Comparison of ENCODE assay signal across 24 cellular contexts in genomic region chr19:33191501-33191900, GRCh38. TPM values are rescaled to one million over a fixed set of nuclear protein-coding genes. Genes with fewer than 3 reads are reported as not detected.
DNase-seq lines count a peak whose midpoint lies in the region; ATAC-seq and TF ChIP-seq lines count a peak whose summit lies in the region.
"Had no signal": no experiment of that assay in that cellular context is flagged by ENCODE, and none has a peak within 500 bp of the region (broad histone marks: within the 10 kb centered on the region; RNA-seq: fewer than 3 reads in every experiment).

No MANE protein-coding gene starts in this region.

- peaks cover 33 to 39% of the 10 kb centered on the region in 2 donors for H3K27me3 Mint-ChIP-seq in natural killer cell (ENCODE audit: low read depth in 2 of 2)

- no peak for TF ChIP-seq EP300 in sigmoid colon (IDR thresholded peaks at IDR 0.05)

- no peak overlapping the region for H3K27ac Mint-ChIP-seq in natural killer cell
- H3K27ac Mint-ChIP-seq: CD8-positive, alpha-beta memory T cell had no signal

- H3K9me3 ChIP-seq in sigmoid colon: no peaks in the 10 kb centered on the region

- peaks cover 0 to 20% (median 13%) of the 10 kb centered on the region in 4 donors for H3K4me1 ChIP-seq in sigmoid colon

- DNase-seq in cardiac septum (ENCODE audit: low spot score) (peak; percentile 68), left cardiac atrium (no peak), islet precursor cell (peak; percentile 49), sigmoid colon (peak; percentile 46), NCI-H1417 treated with DMSO at 0.1 percent for 48 hours (lab: John Stamatoyannopoulos, UW) (no peak), natural killer cell (no peak), NCI-H345 treated with DMSO at 0.1 percent for 48 hours (lab: John Stamatoyannopoulos, UW; ENCODE audit: unreplicated experiment) (no peak)
- DNase-seq: 8988T; AML-193; C1 segment of cervical spinal cord; Calu3; CD8-positive, alpha-beta memory T cell; MM.1S; NCI-H1048; NCI-H1436 treated with DMSO at 0.1 percent for 48 hours; NCI-H2029; NCI-H2227 treated with DMSO at 0.1 percent for 48 hours; NCI-H510A treated with DMSO at 0.1 percent for 48 hours; SIG-M5 had no signal

- H3K9me3 Mint-ChIP-seq in natural killer cell: no peaks in the 10 kb centered on the region
- H3K9me3 Mint-ChIP-seq: CD8-positive, alpha-beta memory T cell had no signal

- intact Hi-C loops in cardiac septum (cut with DNase I): no loop called here
- intact Hi-C loops in left cardiac atrium (cut with DNase I): no loop called here
- intact Hi-C loops in sigmoid colon (cut with DNase I): no loop called here
- intact Hi-C loops in natural killer cell (cut with micrococcal nuclease): no loop called here

- 93% methylated on average over 6 of the region's 6 CpGs for WGBS in sigmoid colon, 2 donors

- H3K27me3 ChIP-seq in sigmoid colon: no peaks in the 10 kb centered on the region

- H3K4me1 Mint-ChIP-seq in natural killer cell: peaks cover 5% of the 10 kb centered on the region in 2 donors

- no peak for ATAC-seq in left cardiac atrium
- no peak for ATAC-seq in natural killer cell
- ATAC-seq in HG03039 (IDR thresholded peaks at IDR 0.05; ENCODE audit: unreplicated experiment): no peak
- ATAC-seq: SK-N-SH treated with all-trans-retinoic acid at 6 μM for 48 hours had no signal

- H3K4me3 Mint-ChIP-seq in natural killer cell: no peak overlapping the region
- H3K4me3 Mint-ChIP-seq: CD8-positive, alpha-beta memory T cell had no signal

- TF ChIP-seq CTCF in sigmoid colon (IDR thresholded peaks at IDR 0.05) (no peak), natural killer cell (IDR thresholded peaks at IDR 0.05) (no peak)

- no peaks in the 10 kb centered on the region for H3K36me3 ChIP-seq in sigmoid colon

- H3K4me3 ChIP-seq in sigmoid colon: no peak overlapping the region

- no peaks in the 10 kb centered on the region for H3K36me3 Mint-ChIP-seq in natural killer cell
- H3K36me3 Mint-ChIP-seq: CD8-positive, alpha-beta memory T cell had no signal

- no peak for TF ChIP-seq POLR2A in sigmoid colon (IDR thresholded peaks at IDR 0.05)

- H3K27ac ChIP-seq in sigmoid colon: no peak overlapping the region
- H3K27ac ChIP-seq: RWPE1 had no signal

RNA-seq across cellular contexts. Expression of gene LRP3, which starts 2.6 kb away (rescaled TPM):
- 22.4 TPM for total RNA-seq in cardiac septum
- 10 to 100 TPM; 16.2 to 22.1 TPM for total RNA-seq in left cardiac atrium
- 10 to 100 TPM; 17.1 to 31.5 (median 21.8) TPM for total RNA-seq in sigmoid colon
- 10 to 100 TPM in 1 of 3 donors, 1 to 10 TPM in 2; 3.9 to 10.3 (median 9.6) TPM for polyA plus RNA-seq in sigmoid colon
- under 1 TPM in 2 of 3 donors, not detected in 1; 0.33 to 0.38 TPM for total RNA-seq in natural killer cell
- polyA plus RNA-seq: CD8-positive, alpha-beta memory T cell had no signal

RNA-seq across cellular contexts. Expression of gene SLC7A10, which starts 34.1 kb away (rescaled TPM):
- total RNA-seq in cardiac septum (not detected), left cardiac atrium (1 to 10 TPM in 1 of 2 donors, under 1 TPM in 1; 0.58 to 4.0 TPM), sigmoid colon (1 to 10 TPM in 1 of 4 donors, under 1 TPM in 1, not detected in 2; 0.27 to 1.1 TPM), natural killer cell (not detected)
- 1 to 10 TPM in 1 of 3 donors, not detected in 2; 1.4 TPM for polyA plus RNA-seq in sigmoid colon
- total RNA-seq: Calu3; CD8-positive, alpha-beta memory T cell; Daoy had no signal
- polyA plus RNA-seq: CD8-positive, alpha-beta memory T cell had no signal

RNA-seq across cellular contexts. Expression of gene WDR88, which starts 59.6 kb away (rescaled TPM):
- not detected for total RNA-seq in cardiac septum
- total RNA-seq in left cardiac atrium: not detected
- not detected for total RNA-seq in sigmoid colon
- polyA plus RNA-seq in sigmoid colon: not detected
- total RNA-seq in natural killer cell: not detected
- total RNA-seq: Calu3; CD8-positive, alpha-beta memory T cell; Daoy; H1 had no signal
- polyA plus RNA-seq: H1 had no signal

Comparison
In these comparisons a context has a peak if more than half of its experiments do, and no peak if none do; other contexts are left out.
1. DNase-seq: peak in cardiac septum (single experiment), islet precursor cell (single experiment) and sigmoid colon (single experiment); none in left cardiac atrium (single experiment), NCI-H1417 treated with DMSO at 0.1 percent for 48 hours (single experiment), natural killer cell (single experiment) and NCI-H345 treated with DMSO at 0.1 percent for 48 hours (single experiment).
2. RNA of gene LRP3, which starts 2.6 kb away (total RNA-seq): 17.1 to 31.5 TPM in sigmoid colon, 22.4 TPM in cardiac septum (single experiment) and 16.2 to 22.1 TPM in left cardiac atrium; 0.33 to 0.38 TPM in natural killer cell; every median in the first group is over 10 times any median in the second.